ENCODE assay signal across 26 cellular contexts in the genomic region with DNA sequence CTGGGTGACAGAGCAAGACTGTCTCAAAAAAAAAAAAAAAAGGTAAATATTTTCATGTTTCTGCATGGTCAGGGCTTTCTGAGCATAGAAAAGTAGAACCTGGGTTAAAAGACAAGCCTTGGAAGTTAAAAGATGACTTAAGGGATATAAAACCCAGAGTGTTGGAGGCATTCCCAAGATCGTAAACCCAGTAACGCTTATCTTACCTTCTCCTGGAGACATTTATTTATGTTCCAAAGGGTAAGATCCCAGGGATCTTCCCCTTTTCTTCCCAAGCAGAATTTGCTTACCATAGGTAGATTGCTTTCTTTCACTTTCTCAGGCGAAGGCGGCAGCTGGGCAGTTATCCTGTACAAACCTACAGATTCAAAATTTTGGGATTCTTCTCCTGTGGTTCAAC. TPM values are rescaled to one million over a fixed set of nuclear protein-coding genes. Genes with fewer than 3 reads are reported as not detected.
"Had no signal": no experiment of that assay in that cellular context is flagged by ENCODE, and none has a peak within 500 bp of the region (broad histone marks: within the 10 kb centered on the region; RNA-seq: fewer than 3 reads in every experiment).

No MANE protein-coding gene starts in this region.

- ATAC-seq: activated naive CD8-positive, alpha-beta T cell treated with anti-CD3 and anti-CD28 coated beads, Interleukin-2, amount 50 U/mL, for 24 hours; activated T-cell treated with anti-CD3 and anti-CD28 coated beads, Interleukin-2, amount 50 U/mL, for 4 hours; gastrocnemius medialis; natural killer cell; right cardiac atrium; stimulated activated effector memory CD8-positive, alpha-beta T cell treated with anti-CD3 and anti-CD28 coated beads, Interleukin-12 subunit alpha, Interleukin-12 subunit beta, amount 100 ng/mL, for 72 hours had no signal

- H3K27ac ChIP-seq: brain microvascular endothelial cell, coronary artery, gastrocnemius medialis, skin epidermis, testis, upper lobe of left lung had no signal

- DNase-seq: activated B cell treated with CpG ODN at 0.5 μM for 24 hours; activated CD4-positive, alpha-beta memory T cell treated with anti-CD3 and anti-CD28 coated beads, Interleukin-2, amount 10 ng/mL, durations not matched to agents 7 days and 5 days; activated CD4-positive, alpha-beta T cell treated with anti-CD3 and anti-CD28 coated beads for 48 hours; activated effector memory CD4-positive, alpha-beta T cell treated with Interleukin-2 at 50 U/mL for 16 hours; activated naive CD4-positive, alpha-beta T cell treated with anti-CD3 and anti-CD28 coated beads, Interleukin-2, amount 10 ng/mL, durations not matched to agents 7 days and 5 days; activated naive CD8-positive, alpha-beta T cell treated with anti-CD3 and anti-CD28 coated beads, Interleukin-2, amount 50 U/mL, for 24 hours; activated T-cell treated with anti-CD3 and anti-CD28 coated beads, Interleukin-2, amount 50 U/mL, for 4 hours; aorta; brain microvascular endothelial cell; central memory CD4-positive, alpha-beta T cell; gastrocnemius medialis; head of caudate nucleus; kidney glomerular epithelial cell; mesenchymal stem cell; natural killer cell; posterior cingulate gyrus; right cardiac atrium; stimulated activated CD4-positive, alpha-beta T cell treated with anti-CD3 and anti-CD28 coated beads, Interleukin-4, amount 100 ng/mL, for 24 hours; testis; upper lobe of left lung had no signal

- H3K4me3 ChIP-seq: coronary artery, gastrocnemius medialis, skin epidermis, testis, upper lobe of left lung had no signal

- H3K36me3 ChIP-seq: brain microvascular endothelial cell, gastrocnemius medialis, upper lobe of left lung had no signal

- H3K27me3 ChIP-seq: brain microvascular endothelial cell, gastrocnemius medialis, testis, upper lobe of left lung had no signal

- H3K9me3 ChIP-seq: gastrocnemius medialis, testis, upper lobe of left lung had no signal

- FAIRE-seq: endometrium, TTC549 had no signal

- H3K4me1 ChIP-seq: gastrocnemius medialis, testis, upper lobe of left lung had no signal

RNA-seq across cellular contexts. Expression of a gene that starts 22.2 kb away (rescaled TPM):
- total RNA-seq: activated CD4-positive, alpha-beta memory T cell treated with anti-CD3 and anti-CD28 coated beads, Interleukin-2, amount 10 ng/mL, durations not matched to agents 7 days and 5 days; T-helper 2 cell treated with Interferon-gamma antibody and Interleukin-4, amounts not matched to agents 100 ng/mL and 5 ng/mL, for 36 hours had no signal
